3 cellular contexts compared by ENCODE assay signal in the genomic region with DNA sequence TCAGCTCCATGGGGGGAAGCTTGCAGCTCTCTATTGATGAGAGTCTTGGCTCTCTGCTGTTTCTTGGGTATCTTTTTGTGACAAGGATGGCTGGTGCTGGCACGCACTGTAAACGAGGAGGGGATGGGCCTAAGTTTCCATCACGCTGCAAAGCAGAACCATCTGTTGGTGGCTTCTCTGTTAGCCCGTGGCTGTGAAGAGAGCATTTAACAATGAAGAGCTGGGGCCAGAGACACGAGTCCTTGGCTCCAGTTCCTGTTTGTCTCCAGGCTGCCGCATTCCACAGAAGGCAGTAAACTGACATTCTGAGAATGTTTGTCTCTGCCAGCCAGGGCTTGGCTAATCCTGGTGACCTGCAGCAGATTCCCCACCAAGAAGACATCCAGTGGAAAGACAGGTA.
TF ChIP-seq lines count a peak whose summit lies in the region.

No MANE protein-coding gene starts in this region.

TF ChIP-seq in A549, 52 proteins besides CTCF, POLR2A, EP300 and RAD21:
- TF ChIP-seq, protein P1, sequence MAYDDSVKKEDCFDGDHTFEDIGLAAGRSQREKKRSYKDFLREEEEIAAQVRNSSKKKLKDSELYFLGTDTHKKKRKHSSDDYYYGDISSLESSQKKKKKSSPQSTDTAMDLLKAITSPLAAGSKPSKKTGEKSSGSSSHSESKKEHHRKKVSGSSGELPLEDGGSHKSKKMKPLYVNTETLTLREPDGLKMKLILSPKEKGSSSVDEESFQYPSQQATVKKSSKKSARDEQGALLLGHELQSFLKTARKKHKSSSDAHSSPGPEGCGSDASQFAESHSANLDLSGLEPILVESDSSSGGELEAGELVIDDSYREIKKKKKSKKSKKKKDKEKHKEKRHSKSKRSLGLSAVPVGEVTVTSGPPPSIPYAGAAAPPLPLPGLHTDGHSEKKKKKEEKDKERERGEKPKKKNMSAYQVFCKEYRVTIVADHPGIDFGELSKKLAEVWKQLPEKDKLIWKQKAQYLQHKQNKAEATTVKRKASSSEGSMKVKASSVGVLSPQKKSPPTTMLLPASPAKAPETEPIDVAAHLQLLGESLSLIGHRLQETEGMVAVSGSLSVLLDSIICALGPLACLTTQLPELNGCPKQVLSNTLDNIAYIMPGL (CRISPR knock-in tag; IDR thresholded peaks at IDR 0.05; ENCODE audit: borderline replicate concordance), result no peak
- TF ChIP-seq SMC3 (IDR thresholded peaks at IDR 0.05), result no peak
- no peak for TF ChIP-seq SREBF2 (IDR thresholded peaks at IDR 0.05)
- no peak for TF ChIP-seq EHF (CRISPR knock-in tag; IDR thresholded peaks at IDR 0.05)
- no peak for TF ChIP-seq ESRRA (IDR thresholded peaks at IDR 0.05; ENCODE audit: borderline replicate concordance, low read length)
- TF ChIP-seq KDM5A (IDR thresholded peaks at IDR 0.05), result no peak
- TF ChIP-seq, protein P2, sequence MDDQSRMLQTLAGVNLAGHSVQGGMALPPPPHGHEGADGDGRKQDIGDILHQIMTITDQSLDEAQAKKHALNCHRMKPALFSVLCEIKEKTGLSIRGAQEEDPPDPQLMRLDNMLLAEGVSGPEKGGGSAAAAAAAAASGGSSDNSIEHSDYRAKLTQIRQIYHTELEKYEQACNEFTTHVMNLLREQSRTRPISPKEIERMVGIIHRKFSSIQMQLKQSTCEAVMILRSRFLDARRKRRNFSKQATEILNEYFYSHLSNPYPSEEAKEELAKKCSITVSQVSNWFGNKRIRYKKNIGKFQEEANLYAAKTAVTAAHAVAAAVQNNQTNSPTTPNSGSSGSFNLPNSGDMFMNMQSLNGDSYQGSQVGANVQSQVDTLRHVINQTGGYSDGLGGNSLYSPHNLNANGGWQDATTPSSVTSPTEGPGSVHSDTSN (IDR thresholded peaks at IDR 0.05), result no peak
- no peak for TF ChIP-seq MAZ (IDR thresholded peaks at IDR 0.05; ENCODE audit: borderline replicate concordance, low read depth, low read length)
- TF ChIP-seq KDM1A (IDR thresholded peaks at IDR 0.05; ENCODE audit: low read depth), result no peak
- no peak for TF ChIP-seq MYC (IDR thresholded peaks at IDR 0.05; ENCODE audit: borderline replicate concordance, low read length)
- no peak for TF ChIP-seq NFE2L2 (conservative IDR thresholded peaks at IDR 0.05; ENCODE audit: low read length)
- TF ChIP-seq, protein P3, sequence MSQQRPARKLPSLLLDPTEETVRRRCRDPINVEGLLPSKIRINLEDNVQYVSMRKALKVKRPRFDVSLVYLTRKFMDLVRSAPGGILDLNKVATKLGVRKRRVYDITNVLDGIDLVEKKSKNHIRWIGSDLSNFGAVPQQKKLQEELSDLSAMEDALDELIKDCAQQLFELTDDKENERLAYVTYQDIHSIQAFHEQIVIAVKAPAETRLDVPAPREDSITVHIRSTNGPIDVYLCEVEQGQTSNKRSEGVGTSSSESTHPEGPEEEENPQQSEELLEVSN (IDR thresholded peaks at IDR 0.05; ENCODE audit: borderline replicate concordance, low read depth), result no peak
- no peak for TF ChIP-seq RNF2 (IDR thresholded peaks at IDR 0.05; ENCODE audit: borderline replicate concordance, low read depth)
- no peak for TF ChIP-seq CEBPB (IDR thresholded peaks at IDR 0.05)
- no peak for TF ChIP-seq BHLHE40 (IDR thresholded peaks at IDR 0.05; ENCODE audit: low read depth, low read length)
- TF ChIP-seq GATA3 (IDR thresholded peaks at IDR 0.05; ENCODE audit: borderline replicate concordance), result no peak
- TF ChIP-seq ZFP36 (IDR thresholded peaks at IDR 0.05; ENCODE audit: borderline replicate concordance, partially characterized antibody), result no peak
- TF ChIP-seq, protein P4, sequence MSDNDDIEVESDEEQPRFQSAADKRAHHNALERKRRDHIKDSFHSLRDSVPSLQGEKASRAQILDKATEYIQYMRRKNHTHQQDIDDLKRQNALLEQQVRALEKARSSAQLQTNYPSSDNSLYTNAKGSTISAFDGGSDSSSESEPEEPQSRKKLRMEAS (IDR thresholded peaks at IDR 0.05), result no peak

TF ChIP-seq in IMR-90, 13 proteins besides CTCF, POLR2A, EP300 and RAD21:
- TF ChIP-seq, protein P5, sequence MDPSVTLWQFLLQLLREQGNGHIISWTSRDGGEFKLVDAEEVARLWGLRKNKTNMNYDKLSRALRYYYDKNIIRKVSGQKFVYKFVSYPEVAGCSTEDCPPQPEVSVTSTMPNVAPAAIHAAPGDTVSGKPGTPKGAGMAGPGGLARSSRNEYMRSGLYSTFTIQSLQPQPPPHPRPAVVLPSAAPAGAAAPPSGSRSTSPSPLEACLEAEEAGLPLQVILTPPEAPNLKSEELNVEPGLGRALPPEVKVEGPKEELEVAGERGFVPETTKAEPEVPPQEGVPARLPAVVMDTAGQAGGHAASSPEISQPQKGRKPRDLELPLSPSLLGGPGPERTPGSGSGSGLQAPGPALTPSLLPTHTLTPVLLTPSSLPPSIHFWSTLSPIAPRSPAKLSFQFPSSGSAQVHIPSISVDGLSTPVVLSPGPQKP (IDR thresholded peaks at IDR 0.05; ENCODE audit: borderline replicate concordance, low read depth, low read length), result no peak
- TF ChIP-seq MAZ (IDR thresholded peaks at IDR 0.05; ENCODE audit: borderline replicate concordance, low read depth, low read length) (no peak), RFX5 (IDR thresholded peaks at IDR 0.05; ENCODE audit: low read depth, low read length) (no peak), SMC3 (IDR thresholded peaks at IDR 0.05; ENCODE audit: low read depth, low read length) (no peak), CHD1 (IDR thresholded peaks at IDR 0.05; ENCODE audit: low read depth, low read length) (no peak), FOS (IDR thresholded peaks at IDR 0.05; ENCODE audit: low read depth, low read length) (no peak), RCOR1 (IDR thresholded peaks at IDR 0.05; ENCODE audit: insufficient replicate concordance, low read length) (no peak), NFE2L2 (IDR thresholded peaks at IDR 0.05; ENCODE audit: low read depth, low read length) (no peak), MXI1 (IDR thresholded peaks at IDR 0.05; ENCODE audit: borderline replicate concordance, low read depth, low read length) (no peak), MAFK (IDR thresholded peaks at IDR 0.05; ENCODE audit: low read depth, low read length) (no peak), CEBPB (IDR thresholded peaks at IDR 0.05; ENCODE audit: low read depth, low read length) (no peak), BHLHE40 (IDR thresholded peaks at IDR 0.05; ENCODE audit: low read depth, low read length) (no peak)
- TF ChIP-seq, protein P6, sequence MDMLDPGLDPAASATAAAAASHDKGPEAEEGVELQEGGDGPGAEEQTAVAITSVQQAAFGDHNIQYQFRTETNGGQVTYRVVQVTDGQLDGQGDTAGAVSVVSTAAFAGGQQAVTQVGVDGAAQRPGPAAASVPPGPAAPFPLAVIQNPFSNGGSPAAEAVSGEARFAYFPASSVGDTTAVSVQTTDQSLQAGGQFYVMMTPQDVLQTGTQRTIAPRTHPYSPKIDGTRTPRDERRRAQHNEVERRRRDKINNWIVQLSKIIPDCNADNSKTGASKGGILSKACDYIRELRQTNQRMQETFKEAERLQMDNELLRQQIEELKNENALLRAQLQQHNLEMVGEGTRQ (IDR thresholded peaks at IDR 0.05; ENCODE audit: low read depth, low read length), result no peak

TF ChIP-seq in HEK293T, 16 proteins besides CTCF, POLR2A, EP300 and RAD21 (continued from another document):
- no peak for TF ChIP-seq CTBP1 (IDR thresholded peaks at IDR 0.05; ENCODE audit: borderline replicate concordance)
- TF ChIP-seq NFRKB (IDR thresholded peaks at IDR 0.05), result no peak
- TF ChIP-seq ELF4 (IDR thresholded peaks at IDR 0.05), result no peak
- TF ChIP-seq, protein P7, sequence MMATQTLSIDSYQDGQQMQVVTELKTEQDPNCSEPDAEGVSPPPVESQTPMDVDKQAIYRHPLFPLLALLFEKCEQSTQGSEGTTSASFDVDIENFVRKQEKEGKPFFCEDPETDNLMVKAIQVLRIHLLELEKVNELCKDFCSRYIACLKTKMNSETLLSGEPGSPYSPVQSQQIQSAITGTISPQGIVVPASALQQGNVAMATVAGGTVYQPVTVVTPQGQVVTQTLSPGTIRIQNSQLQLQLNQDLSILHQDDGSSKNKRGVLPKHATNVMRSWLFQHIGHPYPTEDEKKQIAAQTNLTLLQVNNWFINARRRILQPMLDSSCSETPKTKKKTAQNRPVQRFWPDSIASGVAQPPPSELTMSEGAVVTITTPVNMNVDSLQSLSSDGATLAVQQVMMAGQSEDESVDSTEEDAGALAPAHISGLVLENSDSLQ (IDR thresholded peaks at IDR 0.05), result no peak
- TF ChIP-seq HDGF (IDR thresholded peaks at IDR 0.05; ENCODE audit: borderline replicate concordance), result no peak
- no peak for TF ChIP-seq SP1 (IDR thresholded peaks at IDR 0.05)
- no peak for TF ChIP-seq FOXA1 (IDR thresholded peaks at IDR 0.05)
- no peak for TF ChIP-seq FOXK2 (IDR thresholded peaks at IDR 0.05)
- TF ChIP-seq TARDBP (IDR thresholded peaks at IDR 0.05), result no peak
